Comparison of ENCODE assay signal across 19 cellular contexts in genomic region chr9:34366365-34366764, GRCh38.
"Had no signal": no experiment of that assay in that cellular context is flagged by ENCODE, and none has a peak within 500 bp of the region (broad histone marks: within the 10 kb centered on the region; RNA-seq: fewer than 3 reads in every experiment).

No MANE protein-coding gene starts in this region.

- H3K9me3 ChIP-seq: esophagus muscularis mucosa, gastroesophageal sphincter, heart left ventricle, left lung, lower lobe of right lung, mucosa of descending colon had no signal

- H3K4me3 Mint-ChIP-seq: mesothelial cell of epicardium had no signal

- H3K27me3 Mint-ChIP-seq: naive B cell had no signal

- H3K27me3 ChIP-seq: dorsolateral prefrontal cortex, esophagus muscularis mucosa, gastroesophageal sphincter, heart left ventricle, hepatocyte had no signal

- H3K27ac ChIP-seq: coronary artery, dorsolateral prefrontal cortex, esophagus muscularis mucosa, foreskin keratinocyte, gastroesophageal sphincter, heart left ventricle, hepatocyte, left lung, lower lobe of right lung had no signal

- H3K4me2 ChIP-seq: hepatocyte had no signal

- H3K4me1 ChIP-seq: foreskin keratinocyte, left lung had no signal

- H2AFZ ChIP-seq: hepatocyte had no signal

- DNase-seq: dermis blood vessel endothelial cell; dorsolateral prefrontal cortex; effector CD4-positive, alpha-beta T cell; effector memory CD4-positive, alpha-beta T cell; foreskin keratinocyte; heart left ventricle; hypothalamus; left cardiac atrium; left lung; left ventricle myocardium superior; lower lobe of right lung; mesenchymal stem cell; mucosa of descending colon; naive B cell had no signal

- H3K4me3 ChIP-seq: coronary artery, dorsolateral prefrontal cortex, esophagus muscularis mucosa, gastroesophageal sphincter, heart left ventricle, hepatocyte, left lung, lower lobe of right lung, mucosa of descending colon had no signal

- H3K27ac Mint-ChIP-seq: mesothelial cell of epicardium had no signal
